14 cellular contexts compared by ENCODE assay signal in the genomic region with DNA sequence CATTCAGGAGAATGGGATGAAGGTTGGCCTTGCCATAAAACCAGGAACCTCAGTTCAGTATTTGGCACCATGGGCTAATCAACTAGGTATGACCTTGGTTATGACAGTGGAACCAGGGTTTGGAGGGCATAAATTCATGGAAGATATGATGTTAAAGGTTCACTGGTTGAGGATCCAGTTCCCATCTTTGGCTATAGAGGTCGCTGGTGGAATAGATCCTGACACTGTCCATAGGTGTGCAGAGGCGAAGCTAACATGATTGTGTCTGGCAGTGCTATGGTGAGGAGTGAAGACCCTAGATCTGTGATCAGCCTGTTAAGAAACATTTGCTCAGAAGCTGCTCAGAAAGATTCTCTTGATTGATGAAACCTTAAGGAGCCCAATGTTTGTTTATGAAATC. TPM values are rescaled to one million over a fixed set of nuclear protein-coding genes. Genes with fewer than 3 reads are reported as not detected.
DNase-seq lines count a peak whose midpoint lies in the region; ATAC-seq, FAIRE-seq and TF ChIP-seq lines count a peak whose summit lies in the region.
"Had no signal": no experiment of that assay in that cellular context is flagged by ENCODE, and none has a peak within 500 bp of the region (broad histone marks: within the 10 kb centered on the region; RNA-seq: fewer than 3 reads in every experiment).

No MANE protein-coding gene starts in this region.

- peak; percentile 82 for ATAC-seq in GM23338
- ATAC-seq in activated T-helper 17 cell treated with anti-CD3 and anti-CD28 coated beads, Interleukin-2, amount 50 U/mL, for 72 hours (replicated peaks) = peak; percentile 46
- no peak for ATAC-seq in GM19463 (IDR thresholded peaks at IDR 0.05; ENCODE audit: unreplicated experiment)

- H3K36me3 ChIP-seq in GM23338 (ENCODE audit: insufficient read depth) (no peaks in the 10 kb centered on the region; the same call in 1 of the 2 replicates), hepatocyte (replicated peaks; ENCODE audit: insufficient read depth, low read depth) (no peaks in the 10 kb centered on the region)

- no peak overlapping the region for H3K27ac Mint-ChIP-seq in GM23338
- no peak overlapping the region for H3K27ac Mint-ChIP-seq in activated T-helper 17 cell treated with anti-CD3 and anti-CD28 coated beads, Interleukin-2, amount 50 U/mL, for 72 hours
- H3K27ac Mint-ChIP-seq: B cell had no signal

- H3K27me3 ChIP-seq in GM23338 (ENCODE audit: insufficient read depth) (no peaks in the 10 kb centered on the region), hepatocyte (no peaks in the 10 kb centered on the region)

- H3K36me3 Mint-ChIP-seq in GM23338 (ENCODE audit: low read depth) = no peaks in the 10 kb centered on the region
- no peaks in the 10 kb centered on the region for H3K36me3 Mint-ChIP-seq in activated T-helper 17 cell treated with anti-CD3 and anti-CD28 coated beads, Interleukin-2, amount 50 U/mL, for 72 hours (ENCODE audit: low read depth)

- H3K4me2 ChIP-seq in GM23338 = no peak overlapping the region
- H3K4me2 ChIP-seq in hepatocyte = no peak overlapping the region

- H3K4me3 Mint-ChIP-seq in GM23338 = no peak overlapping the region
- no peak overlapping the region for H3K4me3 Mint-ChIP-seq in activated T-helper 17 cell treated with anti-CD3 and anti-CD28 coated beads, Interleukin-2, amount 50 U/mL, for 72 hours
- H3K4me3 Mint-ChIP-seq: B cell had no signal

- H3K79me2 ChIP-seq in GM23338 (replicated peaks; ENCODE audit: insufficient read depth) (peaks cover 89% of the 10 kb centered on the region), hepatocyte (peaks cover 98% of the 10 kb centered on the region)

- H3F3A ChIP-seq in GM23338 (replicated peaks; ENCODE audit: low read depth) = peaks cover 5% of the 10 kb centered on the region; the same call in 1 of the 2 replicates

- TF ChIP-seq CTCF in 22Rv1 (IDR thresholded peaks at IDR 0.05) (peak; percentile 46), GM23338 (conservative IDR thresholded peaks at IDR 0.05; ENCODE audit: low read depth in 2 of 2) (peak; percentile 57 to 67), hepatocyte (IDR thresholded peaks at IDR 0.05; ENCODE audit: poor library complexity) (peak; percentile 17), coronary artery (IDR thresholded peaks at IDR 0.05) (no peak)

- 47% methylated on average over 2 of the region's 2 CpGs for WGBS in hepatocyte (ENCODE audit: low lambda C conversion rate, missing lambda C conversion rate)

- H3K27ac ChIP-seq in 22Rv1 (no peak overlapping the region), GM23338 (ENCODE audit: low read depth) (no peak overlapping the region), hepatocyte (no peak overlapping the region), coronary artery (no peak overlapping the region)

- peaks cover 11% of the 10 kb centered on the region; the same call in 2 of the 3 replicates for H3K4me1 Mint-ChIP-seq in GM23338
- H3K4me1 Mint-ChIP-seq in activated T-helper 17 cell treated with anti-CD3 and anti-CD28 coated beads, Interleukin-2, amount 50 U/mL, for 72 hours = no peaks in the 10 kb centered on the region

- H3K4me1 ChIP-seq in GM23338 (ENCODE audit: insufficient read depth) (peaks cover 26% of the 10 kb centered on the region), hepatocyte (ENCODE audit: insufficient read depth) (peaks cover 9% of the 10 kb centered on the region)

- H2AFZ ChIP-seq in GM23338 (no peak overlapping the region), hepatocyte (no peak overlapping the region)

- no peak for FAIRE-seq in urothelium cell line (lab: Jason Lieb, UNC)

- no peaks in the 10 kb centered on the region for H3K9me3 Mint-ChIP-seq in GM23338
- H3K9me3 Mint-ChIP-seq in activated T-helper 17 cell treated with anti-CD3 and anti-CD28 coated beads, Interleukin-2, amount 50 U/mL, for 72 hours = no peaks in the 10 kb centered on the region

- H3K4me3 ChIP-seq in GM23338 (no peak overlapping the region), hepatocyte (no peak overlapping the region), coronary artery (no peak overlapping the region)
- H3K4me3 ChIP-seq: lung had no signal

- peak; percentile 52 for DNase-seq in GM23338 (ENCODE audit: low spot score)
- DNase-seq in hepatocyte (ENCODE audit: low spot score) = no peak
- DNase-seq in coronary artery (ENCODE audit: low spot score) = no peak
- DNase-seq in urothelium cell line (ENCODE audit: low spot score) = no peak
- DNase-seq in UCSD-AML1 (lab: John Stamatoyannopoulos, UW; ENCODE audit: unreplicated experiment) = no peak
- DNase-seq: activated gamma-delta T cell; GF-D8; NCI-H187; stimulated activated CD8-positive, alpha-beta memory T cell treated with anti-CD3 and anti-CD28 coated beads, Interleukin-4, amount 100 ng/mL, for 48 hours had no signal

- peaks cover 27% of the 10 kb centered on the region for H4K20me1 ChIP-seq in GM23338 (replicated peaks; ENCODE audit: insufficient read depth)
- H4K20me1 ChIP-seq in hepatocyte (ENCODE audit: insufficient read depth, poor library complexity, severe bottlenecking) = peaks cover 5% of the 10 kb centered on the region

- H3K9me3 ChIP-seq in hepatocyte (ENCODE audit: low read depth) = peaks cover 4% of the 10 kb centered on the region

- H3K9me2 ChIP-seq in GM23338 (ENCODE audit: insufficient read depth) = no peaks in the 10 kb centered on the region
- no peaks in the 10 kb centered on the region for H3K9me2 ChIP-seq in hepatocyte (replicated peaks; ENCODE audit: insufficient read depth)

- H3K27me3 Mint-ChIP-seq in GM23338 (ENCODE audit: insufficient read depth, low read depth, poor library complexity) = peaks cover 7% of the 10 kb centered on the region
- H3K27me3 Mint-ChIP-seq in activated T-helper 17 cell treated with anti-CD3 and anti-CD28 coated beads, Interleukin-2, amount 50 U/mL, for 72 hours = no peaks in the 10 kb centered on the region
- H3K27me3 Mint-ChIP-seq: B cell had no signal

TF ChIP-seq in GM23338, 12 proteins besides CTCF, POLR2A, EP300 and RAD21:
- TF ChIP-seq STAT1 (IDR thresholded peaks at IDR 0.05; ENCODE audit: unreplicated experiment) = no peak
- no peak for TF ChIP-seq POLR2AphosphoS5 (IDR thresholded peaks at IDR 0.05; ENCODE audit: low read depth)
- no peak for TF ChIP-seq NANOG (IDR thresholded peaks at IDR 0.05; ENCODE audit: borderline replicate concordance)
- TF ChIP-seq ZNF331 (CRISPR knock-in tag; IDR thresholded peaks at IDR 0.05; ENCODE audit: low read depth) = no peak
- no peak for TF ChIP-seq EZH2 (IDR thresholded peaks at IDR 0.05; ENCODE audit: low read depth, unreplicated experiment)
- TF ChIP-seq, protein P1, sequence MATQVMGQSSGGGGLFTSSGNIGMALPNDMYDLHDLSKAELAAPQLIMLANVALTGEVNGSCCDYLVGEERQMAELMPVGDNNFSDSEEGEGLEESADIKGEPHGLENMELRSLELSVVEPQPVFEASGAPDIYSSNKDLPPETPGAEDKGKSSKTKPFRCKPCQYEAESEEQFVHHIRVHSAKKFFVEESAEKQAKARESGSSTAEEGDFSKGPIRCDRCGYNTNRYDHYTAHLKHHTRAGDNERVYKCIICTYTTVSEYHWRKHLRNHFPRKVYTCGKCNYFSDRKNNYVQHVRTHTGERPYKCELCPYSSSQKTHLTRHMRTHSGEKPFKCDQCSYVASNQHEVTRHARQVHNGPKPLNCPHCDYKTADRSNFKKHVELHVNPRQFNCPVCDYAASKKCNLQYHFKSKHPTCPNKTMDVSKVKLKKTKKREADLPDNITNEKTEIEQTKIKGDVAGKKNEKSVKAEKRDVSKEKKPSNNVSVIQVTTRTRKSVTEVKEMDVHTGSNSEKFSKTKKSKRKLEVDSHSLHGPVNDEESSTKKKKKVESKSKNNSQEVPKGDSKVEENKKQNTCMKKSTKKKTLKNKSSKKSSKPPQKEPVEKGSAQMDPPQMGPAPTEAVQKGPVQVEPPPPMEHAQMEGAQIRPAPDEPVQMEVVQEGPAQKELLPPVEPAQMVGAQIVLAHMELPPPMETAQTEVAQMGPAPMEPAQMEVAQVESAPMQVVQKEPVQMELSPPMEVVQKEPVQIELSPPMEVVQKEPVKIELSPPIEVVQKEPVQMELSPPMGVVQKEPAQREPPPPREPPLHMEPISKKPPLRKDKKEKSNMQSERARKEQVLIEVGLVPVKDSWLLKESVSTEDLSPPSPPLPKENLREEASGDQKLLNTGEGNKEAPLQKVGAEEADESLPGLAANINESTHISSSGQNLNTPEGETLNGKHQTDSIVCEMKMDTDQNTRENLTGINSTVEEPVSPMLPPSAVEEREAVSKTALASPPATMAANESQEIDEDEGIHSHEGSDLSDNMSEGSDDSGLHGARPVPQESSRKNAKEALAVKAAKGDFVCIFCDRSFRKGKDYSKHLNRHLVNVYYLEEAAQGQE (IDR thresholded peaks at IDR 0.05; ENCODE audit: unreplicated experiment) = no peak
- no peak for TF ChIP-seq JUNB (IDR thresholded peaks at IDR 0.05; ENCODE audit: unreplicated experiment)
- no peak for TF ChIP-seq CREB1 (CRISPR knock-in tag; IDR thresholded peaks at IDR 0.05; ENCODE audit: low read depth)
- TF ChIP-seq ETS1 (IDR thresholded peaks at IDR 0.05) = no peak
TF ChIP-seq in GM23338: peak in this region for 0.

RNA-seq across cellular contexts. Expression of gene NF2, which starts 5.7 kb away (rescaled TPM):
- total RNA-seq in GM23338 (2014; rRNA removed; shearing (Covaris generic)) = 50.6 and 54.5 TPM in 2 replicates
- polyA plus RNA-seq in GM23338 (2016; fragmentation: Nextera tagmentation; extraction: Ambion mirVana) = 14.4 and 15.0 TPM in 2 replicates
- total RNA-seq in activated T-helper 17 cell treated with anti-CD3 and anti-CD28 coated beads, Interleukin-2, amount 50 U/mL, for 72 hours = 10 to 100 TPM; 28.5 to 59.9 TPM
- total RNA-seq in hepatocyte = 22.6 and 30.7 TPM in 2 replicates
- 18.5 and 21.5 TPM in 2 replicates for polyA plus RNA-seq in hepatocyte

RNA-seq across cellular contexts. Expression of gene NIPSNAP1, which starts 28.2 kb away (rescaled TPM):
- total RNA-seq in GM23338 (2014; rRNA removed; shearing (Covaris generic)) = 136 and 154 TPM in 2 replicates
- polyA plus RNA-seq in GM23338 (2016; fragmentation: Nextera tagmentation; extraction: Ambion mirVana) = 72.0 and 80.3 TPM in 2 replicates
- total RNA-seq in activated T-helper 17 cell treated with anti-CD3 and anti-CD28 coated beads, Interleukin-2, amount 50 U/mL, for 72 hours = 10 to 100 TPM; 33.0 to 44.1 TPM
- total RNA-seq in hepatocyte = 160 and 165 TPM in 2 replicates
- 132 and 136 TPM in 2 replicates for polyA plus RNA-seq in hepatocyte

RNA-seq across cellular contexts. Expression of gene THOC5, which starts 55.6 kb away (rescaled TPM):
- 50.3 and 53.4 TPM in 2 replicates for total RNA-seq in GM23338 (2014; rRNA removed; shearing (Covaris generic))
- polyA plus RNA-seq in GM23338 (2016; fragmentation: Nextera tagmentation; extraction: Ambion mirVana) (24.3 and 24.6 TPM in 2 replicates), hepatocyte (21.5 and 23.0 TPM in 2 replicates)
- total RNA-seq in activated T-helper 17 cell treated with anti-CD3 and anti-CD28 coated beads, Interleukin-2, amount 50 U/mL, for 72 hours = 10 to 100 TPM; 51.4 to 65.9 TPM
- 26.5 and 27.7 TPM in 2 replicates for total RNA-seq in hepatocyte
